In the genomic region with DNA sequence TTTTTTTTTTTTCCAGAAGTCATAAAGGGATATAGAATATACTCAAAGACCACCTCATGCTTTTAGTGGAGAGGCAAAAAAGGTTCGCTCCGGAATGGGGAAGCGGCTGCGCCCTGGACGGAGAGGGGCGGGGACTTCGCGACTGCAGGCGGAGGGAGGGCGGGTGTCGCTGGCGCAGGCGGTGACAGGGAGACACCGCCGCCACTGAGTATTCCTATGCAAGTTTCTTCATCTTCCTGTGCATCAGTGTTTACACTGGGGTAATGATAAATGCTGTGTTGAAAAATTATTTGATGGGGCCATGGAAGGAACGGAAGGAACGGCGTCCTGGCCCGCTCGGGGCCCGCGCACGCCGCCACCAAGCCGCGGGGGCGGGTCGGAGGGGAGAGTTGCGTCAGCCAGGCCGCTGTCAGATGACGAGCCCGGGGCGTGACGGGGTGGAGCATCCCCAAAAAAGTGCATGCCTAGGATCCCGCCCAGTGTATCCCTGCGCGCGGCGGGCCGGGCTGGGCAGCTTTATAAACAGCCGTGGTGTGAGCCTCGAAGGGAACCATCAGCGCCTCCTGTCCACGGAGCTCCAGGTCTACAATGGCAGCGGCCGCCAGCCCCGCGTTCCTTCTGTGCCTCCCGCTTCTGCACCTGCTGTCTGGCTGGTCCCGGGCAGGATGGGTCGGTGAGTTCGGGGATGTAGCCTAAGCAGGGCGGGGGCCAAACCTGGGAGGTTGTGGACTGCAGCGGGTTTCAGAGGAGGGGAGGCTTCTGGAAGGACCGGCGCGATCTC, we compare ENCODE assay signal across 1 cellular context.
TF ChIP-seq lines count a peak whose summit lies in the region.

ULBP1 (plus strand) TSS at position 482 of the 781 bp plus-strand sequence; CDS start at position 589, 107 bp downstream.

TF ChIP-seq in SK-N-SH treated with all-trans-retinoic acid at 6 μM for 48 hours, 23 proteins besides CTCF, POLR2A, EP300 and RAD21 (continued from another document):
- no peak for TF ChIP-seq ZNF70 (CRISPR knock-in tag; IDR thresholded peaks at IDR 0.05)
- TF ChIP-seq ESRRG (CRISPR knock-in tag; IDR thresholded peaks at IDR 0.05), result no peak
- TF ChIP-seq OSR1 (CRISPR knock-in tag; IDR thresholded peaks at IDR 0.05), result no peak
- TF ChIP-seq ARNTL (CRISPR knock-in tag; IDR thresholded peaks at IDR 0.05; ENCODE audit: borderline replicate concordance, low read depth), result no peak
- TF ChIP-seq ZFP3 (CRISPR knock-in tag; IDR thresholded peaks at IDR 0.05), result no peak
